In genomic region chr10:68132391-68132790, GRCh38 we compare ENCODE assay signal across 32 cellular contexts. TPM values are rescaled to one million over a fixed set of nuclear protein-coding genes. Genes with fewer than 3 reads are reported as not detected.
"Had no signal": no experiment of that assay in that cellular context is flagged by ENCODE, and none has a peak within 500 bp of the region (broad histone marks: within the 10 kb centered on the region; RNA-seq: fewer than 3 reads in every experiment).

No MANE protein-coding gene starts in this region.

- H2AFZ ChIP-seq: parathyroid adenoma had no signal

- H3K9me3 ChIP-seq: right atrium auricular region, stomach, thyroid gland, upper lobe of left lung, vagina had no signal

- H3K36me3 ChIP-seq: brain microvascular endothelial cell, right atrium auricular region, stomach, thyroid gland, upper lobe of left lung, vagina had no signal

- H3K4me3 Mint-ChIP-seq: activated naive CD8-positive, alpha-beta T cell; activated T-cell treated with anti-CD3 and anti-CD28 coated beads, Interleukin-2, amount 50 U/mL, for 72 hours; naive thymus-derived CD4-positive, alpha-beta T cell; stimulated activated memory B cell treated with anti-CD40 and anti-IgM and Interleukin-4, amounts not matched to agents 10 μg/mL and 1 μg/mL and 100 μg/mL, for 72 hours had no signal

- H3K79me2 ChIP-seq: parathyroid adenoma had no signal

- DNase-seq: activated CD4-positive, alpha-beta T cell treated with anti-CD3 and anti-CD28 coated beads for 4 hours; activated CD4-positive, alpha-beta T cell treated with anti-CD3 and anti-CD28 coated beads, Interleukin-2, amount 50 U/mL, for 4 hours; activated naive CD4-positive, alpha-beta T cell; activated T-cell treated with anti-CD3 and anti-CD28 coated beads for 4 hours; activated T-cell treated with anti-CD3 and anti-CD28 coated beads, Interleukin-2, amount 50 U/mL, for 72 hours; amniotic stem cell; brain microvascular endothelial cell; dorsolateral prefrontal cortex; effector memory CD4-positive, alpha-beta T cell; erythroblast; head of caudate nucleus; hippocampal formation; left colon; midbrain; naive thymus-derived CD4-positive, alpha-beta T cell; stimulated activated CD4-positive, alpha-beta T cell treated with anti-CD3 and anti-CD28 coated beads, Interleukin-1b, Interleukin-23, amount 100 ng/mL, for 48 hours; stimulated activated CD4-positive, alpha-beta T cell treated with anti-CD3 and anti-CD28 coated beads, Interleukin-4, amount 100 ng/mL, for 4 hours; stimulated activated CD8-positive, alpha-beta memory T cell treated with anti-CD3 and anti-CD28 coated beads, Interleukin-4, amount 100 ng/mL, for 48 hours; stomach; T-helper 9 cell; thyroid gland; upper lobe of left lung had no signal

- H3K4me1 Mint-ChIP-seq: naive thymus-derived CD4-positive, alpha-beta T cell; stimulated activated memory B cell treated with anti-CD40 and anti-IgM and Interleukin-4, amounts not matched to agents 10 μg/mL and 1 μg/mL and 100 μg/mL, for 72 hours had no signal

- H3K27me3 Mint-ChIP-seq: activated naive CD8-positive, alpha-beta T cell; stimulated activated memory B cell treated with anti-CD40 and anti-IgM and Interleukin-4, amounts not matched to agents 10 μg/mL and 1 μg/mL and 100 μg/mL, for 72 hours had no signal

- H3K4me1 ChIP-seq: parathyroid adenoma, thyroid gland, upper lobe of left lung had no signal

- ATAC-seq: activated T-cell treated with anti-CD3 and anti-CD28 coated beads, Interleukin-2, amount 50 U/mL, for 72 hours; left colon; naive thymus-derived CD4-positive, alpha-beta T cell; stimulated activated memory B cell treated with anti-CD40 and anti-IgM and Interleukin-4, amounts not matched to agents 10 μg/mL and 1 μg/mL and 100 μg/mL, for 72 hours had no signal

- H3K4me2 ChIP-seq: smooth muscle cell had no signal

- H3K9me3 Mint-ChIP-seq: activated T-cell treated with anti-CD3 and anti-CD28 coated beads, Interleukin-2, amount 50 U/mL, for 72 hours; stimulated activated memory B cell treated with anti-CD40 and anti-IgM and Interleukin-4, amounts not matched to agents 10 μg/mL and 1 μg/mL and 100 μg/mL, for 72 hours had no signal

- H3K4me3 ChIP-seq: coronary artery, dorsolateral prefrontal cortex, right atrium auricular region, smooth muscle cell, stomach, thyroid gland, upper lobe of left lung, vagina had no signal

- H3K36me3 Mint-ChIP-seq: activated naive CD8-positive, alpha-beta T cell; naive thymus-derived CD4-positive, alpha-beta T cell; stimulated activated memory B cell treated with anti-CD40 and anti-IgM and Interleukin-4, amounts not matched to agents 10 μg/mL and 1 μg/mL and 100 μg/mL, for 72 hours had no signal

- H3K27me3 ChIP-seq: brain microvascular endothelial cell, dorsolateral prefrontal cortex, right atrium auricular region, stomach, thyroid gland, upper lobe of left lung, vagina had no signal

- H3K27ac ChIP-seq: brain microvascular endothelial cell, coronary artery, dorsolateral prefrontal cortex, parathyroid adenoma, stomach, thyroid gland, upper lobe of left lung, vagina, VCaP had no signal

- H3K27ac Mint-ChIP-seq: activated naive CD8-positive, alpha-beta T cell; activated T-cell treated with anti-CD3 and anti-CD28 coated beads, Interleukin-2, amount 50 U/mL, for 72 hours; naive thymus-derived CD4-positive, alpha-beta T cell; stimulated activated memory B cell treated with anti-CD40 and anti-IgM and Interleukin-4, amounts not matched to agents 10 μg/mL and 1 μg/mL and 100 μg/mL, for 72 hours had no signal

- H3K9ac ChIP-seq: parathyroid adenoma had no signal

RNA-seq across cellular contexts. Expression of gene MYPN, which starts 23.1 kb away (rescaled TPM):
- total RNA-seq: activated T-cell treated with anti-CD3 and anti-CD28 coated beads, Interleukin-2, amount 50 U/mL, for 72 hours; cerebellum; naive thymus-derived CD4-positive, alpha-beta T cell; upper lobe of left lung; vagina had no signal
- polyA plus RNA-seq: naive thymus-derived CD4-positive, alpha-beta T cell; neural cell had no signal
